20 cellular contexts compared by ENCODE assay signal in genomic region chr3:172351895-172352466, GRCh38.
DNase-seq lines count a peak whose midpoint lies in the region; ATAC-seq, FAIRE-seq and TF ChIP-seq lines count a peak whose summit lies in the region.
"Had no signal": no experiment of that assay in that cellular context is flagged by ENCODE, and none has a peak within 500 bp of the region (broad histone marks: within the 10 kb centered on the region; RNA-seq: fewer than 3 reads in every experiment).

No MANE protein-coding gene starts in this region.

- H3K27me3 ChIP-seq in HepG2 (ENCODE audit: control insufficient read depth in 1 of 2, insufficient read depth in 2 of 2, low read length in 2 of 2): no peaks in the 10 kb centered on the region
- H3K27me3 ChIP-seq in right lobe of liver: no peaks in the 10 kb centered on the region
- no peaks in the 10 kb centered on the region for H3K27me3 ChIP-seq in trophoblast cell (ENCODE audit: insufficient read depth, low read length)
- no peaks in the 10 kb centered on the region for H3K27me3 ChIP-seq in upper lobe of right lung
- H3K27me3 ChIP-seq in lower lobe of right lung (ENCODE audit: low read depth): no peaks in the 10 kb centered on the region
- H3K27me3 ChIP-seq: BLaER1 had no signal

- no peak overlapping the region for H3K14ac ChIP-seq in trophoblast cell (ENCODE audit: low read length)

- H3K9ac ChIP-seq in HepG2 (ENCODE audit: insufficient read depth, low read depth, low read length) (no peak overlapping the region), trophoblast cell (ENCODE audit: low read length) (no peak overlapping the region)
- H3K9ac ChIP-seq: BLaER1 had no signal

- TF ChIP-seq CTCF in HepG2 (CRISPR knock-in tag; IDR thresholded peaks at IDR 0.05) (no peak), right lobe of liver (IDR thresholded peaks at IDR 0.05) (no peak), endothelial cell (IDR thresholded peaks at IDR 0.05; ENCODE audit: unreplicated experiment) (no peak), upper lobe of right lung (IDR thresholded peaks at IDR 0.05) (no peak), lower lobe of right lung (IDR thresholded peaks at IDR 0.05) (no peak)

- peaks cover 32% of the 10 kb centered on the region for H4K20me1 ChIP-seq in HepG2 (ENCODE audit: insufficient read depth, low read length)
- H4K20me1 ChIP-seq: BLaER1 had no signal

- BruUV-seq in HepG2 (replicated peaks; lab: Mats Ljungman, UMichigan): no TSS peak

- H3K27ac ChIP-seq in HepG2 (ENCODE audit: extremely low read length, insufficient read depth, low read length): no peak overlapping the region
- H3K27ac ChIP-seq in right lobe of liver: no peak overlapping the region
- no peak overlapping the region for H3K27ac ChIP-seq in trophoblast cell (ENCODE audit: low read depth, low read length)
- H3K27ac ChIP-seq in upper lobe of right lung: no peak overlapping the region
- no peak overlapping the region for H3K27ac ChIP-seq in lower lobe of right lung
- H3K27ac ChIP-seq: BLaER1, HL-60 had no signal

- H4K8ac ChIP-seq in trophoblast cell (ENCODE audit: low read depth, low read length): no peak overlapping the region

- H2AFZ ChIP-seq in HepG2 (ENCODE audit: low read length): no peak overlapping the region
- no peak overlapping the region for H2AFZ ChIP-seq in trophoblast cell (ENCODE audit: insufficient read depth, low read length, poor library complexity)

- intact Hi-C loops in HepG2 (cut with micrococcal nuclease; ENCODE audit: unreplicated experiment) (loop anchor here (10.0 kb wide), 1 partner anchor 313 kb away; no protein-coding TSS in a partner anchor), right lobe of liver (cut with DNase I) (no loop called here), upper lobe of right lung (cut with DNase I) (no loop called here), lower lobe of right lung (cut with DNase I) (no loop called here)

- ATAC-seq in HepG2: peak; percentile 7; the same call in 2 of the 3 replicates
- ATAC-seq in right lobe of liver: no peak
- ATAC-seq in upper lobe of right lung: no peak
- no peak for ATAC-seq in lower lobe of right lung
- no peak for ATAC-seq in T-cell (replicated peaks in 1 of 4)
- ATAC-seq: GM12878 had no signal

- CTCF ChIA-PET in HepG2 (lab: Yijun Ruan, JAX; ENCODE audit: low intra/inter-chr PET ratio, low total read pairs) (no interaction called here), T-cell (lab: Charles Lee) (no interaction called here)

- H3K4me1 ChIP-seq in HepG2 (ENCODE audit: insufficient read depth, low read length) (no peaks in the 10 kb centered on the region), right lobe of liver (peaks cover 0 to 6% (median 0%) of the 10 kb centered on the region in 4 donors), trophoblast cell (ENCODE audit: control insufficient read depth in 1 of 2, insufficient read depth in 2 of 2, low read length in 2 of 2) (no peaks in the 10 kb centered on the region), upper lobe of right lung (no peaks in the 10 kb centered on the region), lower lobe of right lung (no peaks in the 10 kb centered on the region)
- H3K4me1 ChIP-seq: BLaER1 had no signal

- no peak overlapping the region for H3K27ac Mint-ChIP-seq in endothelial cell (ENCODE audit: unreplicated experiment)
- H3K27ac Mint-ChIP-seq in T-cell: no peak overlapping the region

- H3K9me3 Mint-ChIP-seq in endothelial cell (ENCODE audit: unreplicated experiment) (no peaks in the 10 kb centered on the region), T-cell (no peaks in the 10 kb centered on the region)
- H3K9me3 Mint-ChIP-seq: CD14-positive monocyte; CD4-positive, alpha-beta memory T cell; IgD-negative memory B cell had no signal

- peaks cover 42 to 90% of the 10 kb centered on the region in 2 experiments for H3K36me3 ChIP-seq in HepG2 (replicated peaks in 1 of 2; ENCODE audit: control insufficient read depth in 1 of 2, insufficient read depth in 2 of 2, low read length in 2 of 2)
- H3K36me3 ChIP-seq in right lobe of liver: peaks cover 7 to 52% (median 29%) of the 10 kb centered on the region in 4 donors
- H3K36me3 ChIP-seq in trophoblast cell (ENCODE audit: control insufficient read depth in 1 of 2, insufficient read depth in 2 of 2, low read length in 2 of 2): peaks cover 22 to 30% of the 10 kb centered on the region in 2 experiments
- H3K36me3 ChIP-seq in upper lobe of right lung: peaks cover 85% of the 10 kb centered on the region
- peaks cover 92% of the 10 kb centered on the region for H3K36me3 ChIP-seq in lower lobe of right lung

- H3K4me3 Mint-ChIP-seq in endothelial cell (ENCODE audit: unreplicated experiment): peak overlapping the region; percentile 6
- no peak overlapping the region for H3K4me3 Mint-ChIP-seq in T-cell
- H3K4me3 Mint-ChIP-seq: CD14-positive monocyte; CD4-positive, alpha-beta memory T cell; IgD-negative memory B cell had no signal

- 88% methylated on average over 9 of the region's 9 CpGs for WGBS in HepG2 (ENCODE audit: low lambda C conversion rate)
- 83% methylated on average over 9 of the region's 9 CpGs for WGBS in right lobe of liver (ENCODE audit: insufficient coverage, low coverage, low lambda C conversion rate, missing lambda C conversion rate)
- WGBS in trophoblast cell (ENCODE audit: extremely low coverage, insufficient coverage, insufficient read length): no CpG with 5 or more reads among the region's 9 CpGs

- H3K4me3 ChIP-seq in HepG2 (replicated peaks in 1 of 3; ENCODE audit: insufficient read depth in 1 of 3, low read depth in 2 of 3, low read length in 3 of 3) (no peak overlapping the region), right lobe of liver (no peak overlapping the region), trophoblast cell (ENCODE audit: low read depth, low read length) (no peak overlapping the region), upper lobe of right lung (no peak overlapping the region), lower lobe of right lung (no peak overlapping the region)
- H3K4me3 ChIP-seq: BLaER1, GM12878, HAP-1 had no signal

- TF ChIP-seq EP300 in HepG2 (IDR thresholded peaks at IDR 0.05; ENCODE audit: low read depth in 2 of 2, low read length in 2 of 2) (no peak), HepG2 (CRISPR knock-in tag; IDR thresholded peaks at IDR 0.05; ENCODE audit: borderline replicate concordance) (no peak)

- POLR2A ChIA-PET in HepG2 (lab: Yijun Ruan, JAX) (no interaction called here), T-cell (lab: Charles Lee) (no interaction called here)

- no peak for FAIRE-seq in HepG2 (lab: Jason Lieb, UNC)
- FAIRE-seq: GM12878, GM19239, H1, HTR-8/SVneo had no signal

- no peak overlapping the region for H4K12ac ChIP-seq in trophoblast cell (ENCODE audit: low read depth, low read length)

- DNase-seq in HepG2 (ENCODE audit: low spot score) (no peak), right lobe of liver (no peak), endothelial cell (ENCODE audit: low spot score) (no peak), trophoblast cell (peak; percentile 28 to 57), upper lobe of right lung (no peak), lower lobe of right lung (no peak), T-cell (no peak), H4 (ENCODE audit: low spot score) (no peak)
- DNase-seq: 8988T; CD4-positive, alpha-beta memory T cell; DMS79 treated with DMSO at 0.1 percent for 48 hours had no signal

- no peaks in the 10 kb centered on the region for H3K79me2 ChIP-seq in HepG2 (ENCODE audit: insufficient read depth, low read length)
- no peaks in the 10 kb centered on the region for H3K79me2 ChIP-seq in trophoblast cell (ENCODE audit: control insufficient read depth, insufficient read depth, low read length, poor library complexity)

- no peak overlapping the region for H4K91ac ChIP-seq in trophoblast cell (ENCODE audit: low read depth, low read length)

- TF ChIP-seq RAD21 in HepG2 (CRISPR knock-in tag; IDR thresholded peaks at IDR 0.05): no peak

- H3K36me3 Mint-ChIP-seq in endothelial cell (ENCODE audit: low read depth, unreplicated experiment) (peaks cover 37% of the 10 kb centered on the region), T-cell (peaks cover 49% of the 10 kb centered on the region)

- no peak overlapping the region for H2AK5ac ChIP-seq in trophoblast cell (ENCODE audit: low read length)

- in situ Hi-C loops in HepG2 (cut with HindIII; ENCODE audit: extremely low pct_ligation_motif_present, low pct_unique_long_range_greater_than_20kb): no loop called here

- H3K9me3 ChIP-seq in HepG2 (ENCODE audit: low read length) (no peaks in the 10 kb centered on the region), right lobe of liver (no peaks in the 10 kb centered on the region), trophoblast cell (ENCODE audit: insufficient read depth, low read depth, low read length) (no peaks in the 10 kb centered on the region), upper lobe of right lung (no peaks in the 10 kb centered on the region), lower lobe of right lung (no peaks in the 10 kb centered on the region)
- H3K9me3 ChIP-seq: BLaER1, HAP-1 had no signal

- no peak overlapping the region for H2BK120ac ChIP-seq in trophoblast cell (ENCODE audit: insufficient read depth, low read length, poor library complexity)

- H3K4me2 ChIP-seq in HepG2 (ENCODE audit: low read depth, low read length) (no peak overlapping the region), trophoblast cell (ENCODE audit: low read length) (no peak overlapping the region)
- H3K4me2 ChIP-seq: BLaER1 had no signal

- TF ChIP-seq POLR2A in HepG2 (IDR thresholded peaks at IDR 0.05; ENCODE audit: insufficient read depth in 1 of 2, low read depth in 2 of 2, low read length in 2 of 2) (no peak), right lobe of liver (IDR thresholded peaks at IDR 0.05) (no peak)

- no peak overlapping the region for H2BK12ac ChIP-seq in trophoblast cell (ENCODE audit: low read length)

- H3K18ac ChIP-seq in trophoblast cell (ENCODE audit: low read length): no peak overlapping the region

- H3K79me1 ChIP-seq in trophoblast cell (ENCODE audit: low read length): no peaks in the 10 kb centered on the region

- H3K27me3 Mint-ChIP-seq in endothelial cell (ENCODE audit: unreplicated experiment) (peaks cover 8% of the 10 kb centered on the region), T-cell (no peaks in the 10 kb centered on the region)
- H3K27me3 Mint-ChIP-seq: CD4-positive, alpha-beta memory T cell; IgD-negative memory B cell had no signal

- no peak overlapping the region for H3K4ac ChIP-seq in trophoblast cell (ENCODE audit: low read depth, low read length)

- no peaks in the 10 kb centered on the region for H3K4me1 Mint-ChIP-seq in endothelial cell (ENCODE audit: unreplicated experiment)
- H3K4me1 Mint-ChIP-seq in T-cell: no peaks in the 10 kb centered on the region
- H3K4me1 Mint-ChIP-seq: CD14-positive monocyte, IgD-negative memory B cell had no signal

- no peak overlapping the region for H2BK5ac ChIP-seq in trophoblast cell (ENCODE audit: low read depth, low read length, poor library complexity)

- no peak overlapping the region for H3K23ac ChIP-seq in trophoblast cell (ENCODE audit: low read length)

TF ChIP-seq in HepG2, 621 proteins besides CTCF, POLR2A, EP300 and RAD21 (continues in another document):
- no peak for TF ChIP-seq ARID2 (CRISPR knock-in tag; IDR thresholded peaks at IDR 0.05; ENCODE audit: borderline replicate concordance)

Comparison
In these comparisons a context has a peak if more than half of its experiments do, and no peak if none do; other contexts are left out.
1. DNase-seq: peak in trophoblast cell (2 of 2); none in HepG2 (single experiment), right lobe of liver (0 of 3), endothelial cell (single experiment), upper lobe of right lung (single experiment), lower lobe of right lung (single experiment), T-cell (0 of 34) and H4 (single experiment).